In genomic region chr18:7158201-7158600, GRCh38 we compare ENCODE assay signal across 18 cellular contexts. TPM values are rescaled to one million over a fixed set of nuclear protein-coding genes. Genes with fewer than 3 reads are reported as not detected.
DNase-seq lines count a peak whose midpoint lies in the region; ATAC-seq, FAIRE-seq and TF ChIP-seq lines count a peak whose summit lies in the region.
"Had no signal": no experiment of that assay in that cellular context is flagged by ENCODE, and none has a peak within 500 bp of the region (broad histone marks: within the 10 kb centered on the region; RNA-seq: fewer than 3 reads in every experiment).

No MANE protein-coding gene starts in this region.

- no peak for ATAC-seq in GM21381 (IDR thresholded peaks at IDR 0.05; ENCODE audit: unreplicated experiment)
- ATAC-seq: stimulated activated naive B cell treated with anti-CD40 and anti-IgM and Interleukin-4, amounts not matched to agents 10 μg/mL and 1 μg/mL and 100 μg/mL, for 72 hours had no signal

- no peak overlapping the region for H2BK120ac ChIP-seq in H1 (replicated peaks; ENCODE audit: low read depth, low read length)

- no peak overlapping the region for H4K91ac ChIP-seq in H1 (replicated peaks; ENCODE audit: insufficient read length, low read length)

- no peak overlapping the region for H4K5ac ChIP-seq in H1 (ENCODE audit: insufficient read length, low read depth, low read length)

- TF ChIP-seq EP300 in H1 (IDR thresholded peaks at IDR 0.05; ENCODE audit: borderline replicate concordance in 1 of 2, low read depth in 2 of 2, low read length in 2 of 2): no peak

- H3K79me2 ChIP-seq in H1 (ENCODE audit: control insufficient read depth in 1 of 2, insufficient read depth in 2 of 2, low read length in 2 of 2): no peaks in the 10 kb centered on the region

- POLR2A ChIA-PET in BJ (lab: Charles Lee) (no interaction called here), H1 (lab: Charles Lee; ENCODE audit: partially characterized antibody) (no interaction called here)

- H3K27me3 ChIP-seq in BJ (ENCODE audit: control insufficient read depth, insufficient read depth, low read length) (no peaks in the 10 kb centered on the region), H1 (replicated peaks in 1 of 4; ENCODE audit: control insufficient read depth in 3 of 4, extremely low read depth in 1 of 4, insufficient read depth in 3 of 4, low read length in 3 of 4) (no peaks in the 10 kb centered on the region)
- H3K27me3 ChIP-seq: Peyer's patch had no signal

- H3K27ac ChIP-seq in H1 (ENCODE audit: low read depth, low read length): no peak overlapping the region
- H3K27ac ChIP-seq: Peyer's patch had no signal

- H3K14ac ChIP-seq in H1 (ENCODE audit: insufficient read length): no peak overlapping the region

- WGBS in H1 (ENCODE audit: extremely low coverage in 1 of 2, insufficient coverage in 1 of 2, insufficient read length in 1 of 2, insufficient replicate concordance in 2 of 2, low coverage in 1 of 2, low lambda C conversion rate in 2 of 2, missing lambda C conversion rate in 1 of 2), 2 experiments: 85% methylated on average over 11 of the region's 11 CpGs; no CpG with 5 or more reads in 1 of the 2 experiments

- no peak overlapping the region for H2BK15ac ChIP-seq in H1 (ENCODE audit: low read length)

- no peak overlapping the region for H2AK5ac ChIP-seq in H1 (ENCODE audit: low read depth, low read length)

- H3K4me2 ChIP-seq in H1 (ENCODE audit: insufficient read depth in 1 of 2, low read depth in 2 of 2, low read length in 2 of 2): no peak overlapping the region

- H3K18ac ChIP-seq in H1 (ENCODE audit: extremely low read depth, low read length): no peak overlapping the region

- no peak for TF ChIP-seq RAD21 in H1 (IDR thresholded peaks at IDR 0.05 in 1 of 2, conservative IDR thresholded peaks at IDR 0.05 in 1 of 2; ENCODE audit: low read depth in 2 of 2, low read length in 2 of 2)

- 0 out of 2 replicates have a peak overlapping the region, but pooled peaks have one; percentile 74 for H2AFZ ChIP-seq in H1 (ENCODE audit: low read length)

- DNase-seq in BJ (ENCODE audit: low read depth) (peak; percentile 10), LoVo (ENCODE audit: low spot score) (peak; percentile 11), H1 (ENCODE audit: low read depth in 1 of 2, low spot score in 2 of 2) (peak in 1 of 2 experiments; percentile 34), non-pigmented ciliary epithelial cell (ENCODE audit: low read depth) (peak; percentile 44), activated gamma-delta T cell (lab: John Stamatoyannopoulos, UW) (no peak)
- no peak for DNase-seq in activated CD4-positive, alpha-beta T cell treated with anti-CD3 and anti-CD28 coated beads, Interleukin-2, amount 50 U/mL, for 4 hours
- DNase-seq in activated naive CD4-positive, alpha-beta T cell treated with Interleukin-2 at 50 U/mL for 16 hours: no peak
- DNase-seq: activated CD4-positive, alpha-beta memory T cell treated with anti-CD3 and anti-CD28 coated beads, Interleukin-2, amount 10 ng/mL, durations not matched to agents 7 days and 5 days; activated gamma-delta T cell treated with Interleukin-2 at 50 U/mL for 16 hours; GDM1; H7; midbrain; Peyer's patch; posterior cingulate gyrus; stimulated activated CD4-positive, alpha-beta T cell treated with anti-CD3 and anti-CD28 coated beads, Interleukin-2, amount 100 ng/mL, for 48 hours; stimulated activated naive B cell treated with anti-CD40 and anti-IgM and Interleukin-4, amounts not matched to agents 10 μg/mL and 1 μg/mL and 100 μg/mL, for 72 hours had no signal

- H4K8ac ChIP-seq in H1 (ENCODE audit: extremely low read depth, insufficient read depth, low read length): no peak overlapping the region; the same call in 1 of the 2 replicates

- no peaks in the 10 kb centered on the region for H3K23me2 ChIP-seq in H1 (ENCODE audit: low read depth, low read length)

- H2BK5ac ChIP-seq in H1 (ENCODE audit: low read depth, low read length): no peak overlapping the region

- FAIRE-seq in H1 (lab: Jason Lieb, UNC): no peak

- no peak overlapping the region for H2BK12ac ChIP-seq in H1 (ENCODE audit: low read depth, low read length)

- TF ChIP-seq POLR2A in H1 (IDR thresholded peaks at IDR 0.05; ENCODE audit: control extremely low read depth in 1 of 2, low read depth in 2 of 2, low read length in 2 of 2): no peak

- H4K20me1 ChIP-seq in H1 (replicated peaks in 1 of 2; ENCODE audit: control insufficient read depth in 1 of 2, insufficient read depth in 2 of 2, low read length in 2 of 2): no peaks in the 10 kb centered on the region

- no peak overlapping the region for H3K23ac ChIP-seq in H1 (ENCODE audit: insufficient read length)

- no peak overlapping the region for H3K4me3 ChIP-seq in BJ (ENCODE audit: low read depth, low read length)
- no peak overlapping the region for H3K4me3 ChIP-seq in H1 (ENCODE audit: extremely low read depth in 1 of 4, insufficient read depth in 2 of 4, low read depth in 3 of 4, low read length in 4 of 4)
- H3K4me3 ChIP-seq: Peyer's patch had no signal

- H3K56ac ChIP-seq in H1 (replicated peaks; ENCODE audit: insufficient read length, low read depth, low read length): no peak overlapping the region

- no peaks in the 10 kb centered on the region for H3K9me3 ChIP-seq in H1 (ENCODE audit: insufficient read depth in 2 of 2, low read depth in 1 of 2, low read length in 1 of 2)
- H3K9me3 ChIP-seq: Peyer's patch had no signal

- H3K79me1 ChIP-seq in H1 (ENCODE audit: low read depth, low read length): no peaks in the 10 kb centered on the region

- TF ChIP-seq CTCF in BJ (IDR thresholded peaks at IDR 0.05; ENCODE audit: insufficient read depth, low read depth, low read length): no peak
- no peak for TF ChIP-seq CTCF in H1 (IDR thresholded peaks at IDR 0.05; ENCODE audit: control extremely low read depth in 1 of 3, insufficient read depth in 1 of 3, low read depth in 1 of 3, low read length in 3 of 3)

- peaks cover 0 to 2% (median under 1%) of the 10 kb centered on the region in 4 experiments; a peak in 3 of 7 replicates for H3K4me1 ChIP-seq in H1 (replicated peaks in 1 of 4; ENCODE audit: control insufficient read depth in 3 of 4, insufficient read depth in 4 of 4, low read length in 3 of 4)
- H3K4me1 ChIP-seq: Peyer's patch had no signal

- no peak overlapping the region for H3K9ac ChIP-seq in H1 (replicated peaks in 1 of 4; ENCODE audit: extremely low read depth in 1 of 4, low read depth in 3 of 4, low read length in 3 of 4)

- CTCF ChIA-PET in BJ (lab: Yijun Ruan, JAX): interaction anchor here (0.7 to 2.3 kb wide), 3 partner anchors 14 to 410 kb away, joined by 3 to 6 read pairs (median 4); no protein-coding TSS in a partner anchor
- CTCF ChIA-PET in H1 (lab: Charles Lee; ENCODE audit: partially characterized antibody): interaction anchor here (0.9 to 1.6 kb wide), 6 partner anchors 8 to 238 kb away, joined by 3 to 4 read pairs (median 3); no protein-coding TSS in a partner anchor

- H3K4ac ChIP-seq in H1 (replicated peaks; ENCODE audit: insufficient read length, low read depth, low read length): no peak overlapping the region

- no peak overlapping the region for H2BK20ac ChIP-seq in H1 (ENCODE audit: low read length)

- H3K36me3 ChIP-seq in BJ (ENCODE audit: control insufficient read depth, insufficient read depth, low read length) (no peaks in the 10 kb centered on the region), H1 (ENCODE audit: control insufficient read depth in 2 of 4, insufficient read depth in 4 of 4, low read length in 3 of 4) (no peaks in the 10 kb centered on the region)
- H3K36me3 ChIP-seq: Peyer's patch had no signal

TF ChIP-seq in H1, 55 proteins besides CTCF, POLR2A, EP300 and RAD21:
- no peak for TF ChIP-seq PHF8 (conservative IDR thresholded peaks at IDR 0.05; ENCODE audit: low read depth, low read length)
- no peak for TF ChIP-seq RFX5 (IDR thresholded peaks at IDR 0.05; ENCODE audit: borderline replicate concordance, low read depth, low read length)
- no peak for TF ChIP-seq CBX5 (IDR thresholded peaks at IDR 0.05; ENCODE audit: low read depth, low read length)
- no peak for TF ChIP-seq ATF2 (IDR thresholded peaks at IDR 0.05; ENCODE audit: low read length)
- TF ChIP-seq SUZ12 (IDR thresholded peaks at IDR 0.05; ENCODE audit: low read length): no peak

RNA-seq across cellular contexts. Expression of gene LAMA1, which starts 40.6 kb away (rescaled TPM):
- 3.2 and 3.4 TPM in 2 replicates for polyA plus RNA-seq in BJ (2011; rRNA removed)
- polyA minus RNA-seq in BJ (2011; rRNA and poly(A)+ RNA removed): 3.9 and 5.4 TPM in 2 replicates
- 48.7 and 48.8 TPM in 2 replicates for total RNA-seq in H1 (2021; fragmentation: NEBNext Ultra II Directional; extraction: Animal tissue kit (Norgen Biotek cat#: 25700))
- polyA plus RNA-seq in H1 (2011; rRNA removed): 24.8 and 30.4 TPM in 2 replicates
- 30.7 TPM for polyA plus RNA-seq in H1 (2011; cell fraction: cytosol; rRNA removed)
- polyA plus RNA-seq in H1 (2011; cell fraction: nucleus; rRNA removed): 93.8 TPM
- 40.3 to 50.4 TPM (median 47.6 TPM) in 4 replicates for polyA plus RNA-seq in H1 (2012, experiment 1 of 2)
- polyA plus RNA-seq in H1 (2012, experiment 2 of 2): 4.7 TPM
- polyA plus RNA-seq in H1 (2013, experiment 1 of 2): 53.7 TPM
- 39.0 TPM for polyA plus RNA-seq in H1 (2013, experiment 2 of 2)
- 83.6 and 118 TPM in 2 replicates for polyA minus RNA-seq in H1 (2011; rRNA and poly(A)+ RNA removed)
- polyA minus RNA-seq in H1 (2011; cell fraction: cytosol; rRNA and poly(A)+ RNA removed): 36.4 TPM
- polyA minus RNA-seq in H1 (2011; cell fraction: nucleus; rRNA and poly(A)+ RNA removed): 65.3 TPM
- total RNA-seq: activated CD4-positive, alpha-beta memory T cell treated with anti-CD3 and anti-CD28 coated beads, Interleukin-2, amount 10 ng/mL, durations not matched to agents 7 days and 5 days had no signal
- polyA plus RNA-seq: CD14-positive monocyte had no signal

Comparison
In these comparisons a context has a peak if more than half of its experiments do, and no peak if none do; other contexts are left out.
1. DNase-seq: peak in BJ (single experiment), LoVo (single experiment) and non-pigmented ciliary epithelial cell (single experiment); none in activated CD4-positive, alpha-beta T cell treated with anti-CD3 and anti-CD28 coated beads, Interleukin-2, amount 50 U/mL, for 4 hours (0 of 2), activated naive CD4-positive, alpha-beta T cell treated with Interleukin-2 at 50 U/mL for 16 hours (single experiment) and activated gamma-delta T cell (single experiment).